ENCODE assay signal across 29 cellular contexts in the genomic region with DNA sequence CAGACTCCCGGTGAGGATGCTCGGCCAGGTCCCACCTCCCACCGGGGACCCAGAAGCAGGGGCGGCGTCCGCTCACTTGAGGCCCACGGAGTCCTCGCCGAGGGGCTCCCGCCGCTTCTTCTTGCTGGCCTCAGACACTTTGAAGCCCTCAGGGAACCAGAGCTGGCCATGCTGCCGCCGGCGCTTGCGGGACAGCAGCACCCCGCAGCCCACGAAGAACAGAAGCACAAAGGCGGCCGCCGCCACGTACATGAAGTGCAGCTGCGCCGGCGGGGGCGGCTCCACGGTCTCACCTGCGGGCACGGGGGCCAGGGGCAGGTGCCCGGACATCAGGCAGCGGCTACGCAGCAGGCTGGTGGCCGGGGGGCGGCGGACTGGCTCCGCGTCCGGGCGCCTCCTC.
"Had no signal": no experiment of that assay in that cellular context is flagged by ENCODE, and none has a peak within 500 bp of the region (broad histone marks: within the 10 kb centered on the region; RNA-seq: fewer than 3 reads in every experiment).

No MANE protein-coding gene starts in this region.

- H3K4me3 Mint-ChIP-seq: dendritic cell treated with granulocyte-macrophage colony-stimulating factor and Interleukin-4, amounts not matched to agents 40 ng/mL and 50 ng/mL, for 4 days; effector memory CD8-positive, alpha-beta T cell; endodermal cell had no signal

- H3K27me3 ChIP-seq: colonic mucosa, dorsolateral prefrontal cortex, esophagus muscularis mucosa, esophagus squamous epithelium, foreskin keratinocyte, gastrocnemius medialis, gastroesophageal sphincter, heart left ventricle, heart right ventricle had no signal

- H3K4me3 ChIP-seq: colonic mucosa, coronary artery, dorsolateral prefrontal cortex, esophagus muscularis mucosa, esophagus squamous epithelium, gastrocnemius medialis, gastroesophageal sphincter, heart left ventricle, heart right ventricle had no signal

- DNase-seq: colonic mucosa; cortex of kidney; dermis blood vessel endothelial cell; dorsolateral prefrontal cortex; effector CD4-positive, alpha-beta T cell; effector CD8-positive, alpha-beta T cell; effector memory CD4-positive, alpha-beta T cell; effector memory CD8-positive, alpha-beta T cell; endodermal cell; erythroblast; esophagus squamous epithelium; foreskin fibroblast; foreskin keratinocyte; foreskin melanocyte; gastrocnemius medialis; glutamatergic neuron; head of caudate nucleus; heart left ventricle; heart right ventricle had no signal

- H3K4me1 Mint-ChIP-seq: endodermal cell had no signal

- H3K4me1 ChIP-seq: colonic mucosa, esophagus muscularis mucosa, foreskin keratinocyte, gastrocnemius medialis, gastroesophageal sphincter, heart left ventricle had no signal

- H3K27ac Mint-ChIP-seq: dendritic cell treated with granulocyte-macrophage colony-stimulating factor and Interleukin-4, amounts not matched to agents 40 ng/mL and 50 ng/mL, for 4 days; effector memory CD8-positive, alpha-beta T cell; endodermal cell had no signal

- H3K9me3 Mint-ChIP-seq: dendritic cell treated with granulocyte-macrophage colony-stimulating factor and Interleukin-4, amounts not matched to agents 40 ng/mL and 50 ng/mL, for 4 days; effector memory CD8-positive, alpha-beta T cell; endodermal cell had no signal

- ATAC-seq: effector memory CD8-positive, alpha-beta T cell; esophagus mucosa; foreskin keratinocyte; gastroesophageal sphincter; heart left ventricle; heart right ventricle had no signal

- FAIRE-seq: colon, endometrium, endothelial cell of umbilical vein, frontal cortex had no signal

- H3K9me3 ChIP-seq: colonic mucosa, esophagus muscularis mucosa, esophagus squamous epithelium, gastrocnemius medialis, gastroesophageal sphincter, heart left ventricle, heart right ventricle had no signal

- H3K27me3 Mint-ChIP-seq: dendritic cell treated with granulocyte-macrophage colony-stimulating factor and Interleukin-4, amounts not matched to agents 40 ng/mL and 50 ng/mL, for 4 days; effector memory CD8-positive, alpha-beta T cell had no signal

- H3K27ac ChIP-seq: colonic mucosa, coronary artery, epithelial cell of prostate, esophagus muscularis mucosa, esophagus squamous epithelium, foreskin keratinocyte, gastrocnemius medialis, gastroesophageal sphincter, heart left ventricle had no signal
